In the genomic region with DNA sequence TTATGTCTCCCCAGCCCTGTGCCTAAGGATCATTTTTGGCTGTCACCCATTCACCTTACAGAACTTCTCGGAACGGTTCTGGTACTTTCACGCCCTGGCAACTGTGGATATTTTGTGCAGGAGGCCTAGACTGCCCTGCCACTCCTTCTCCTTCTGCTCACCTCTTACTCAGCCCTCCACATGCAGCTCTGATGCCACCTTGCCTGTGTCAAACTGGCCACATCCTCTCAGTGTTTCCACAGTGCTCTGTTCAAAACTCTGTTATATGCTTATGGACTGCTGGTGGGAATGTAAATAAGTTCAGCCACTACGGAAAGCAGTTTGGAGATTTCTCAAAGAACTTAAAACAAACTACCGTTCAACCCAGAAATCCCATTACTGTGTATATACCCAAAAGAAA, we compare ENCODE assay signal across 24 cellular contexts.
A peak's percentile ranks its signal among the peaks of the same experiment; 100 is the strongest.
DNase-seq lines count a peak whose midpoint lies in the region; ATAC-seq lines count a peak whose summit lies in the region.
"Had no signal": no experiment of that assay in that cellular context is flagged by ENCODE, and none has a peak within 500 bp of the region (broad histone marks: within the 10 kb centered on the region; RNA-seq: fewer than 3 reads in every experiment).

No MANE protein-coding gene starts in this region.

- peaks cover 9% of the 10 kb centered on the region for H3K36me3 Mint-ChIP-seq in activated naive CD4-positive, alpha-beta T cell treated with anti-CD3 and anti-CD28 coated beads, Interleukin-2, amount 50 U/mL, for 24 hours
- peaks cover 22% of the 10 kb centered on the region for H3K36me3 Mint-ChIP-seq in activated naive CD4-positive, alpha-beta T cell treated with anti-CD3 and anti-CD28 coated beads, Interleukin-2, amount 10 ng/mL, durations not matched to agents 7 days and 5 days
- H3K36me3 Mint-ChIP-seq in T-cell (peaks cover 17% of the 10 kb centered on the region), T-helper 17 cell (ENCODE audit: low read depth) (peaks cover 2% of the 10 kb centered on the region)
- H3K36me3 Mint-ChIP-seq in activated naive CD8-positive, alpha-beta T cell treated with anti-CD3 and anti-CD28 coated beads, Interleukin-2, amount 50 U/mL, for 24 hours (ENCODE audit: low read depth) = peaks cover 9% of the 10 kb centered on the region
- H3K36me3 Mint-ChIP-seq in stimulated activated naive CD8-positive, alpha-beta T cell treated with anti-CD3 and anti-CD28 coated beads, Interleukin-15, Interleukin-2, amounts not matched to agents 100 ng/mL and 50 ng/mL, for 24 hours (ENCODE audit: low read depth) = peaks cover 14% of the 10 kb centered on the region

- no peaks in the 10 kb centered on the region for H3K27me3 ChIP-seq in mesendoderm (ENCODE audit: insufficient read depth, low read length, poor library complexity)
- H3K27me3 ChIP-seq: BLaER1 had no signal

- no peak overlapping the region for H3K4me3 Mint-ChIP-seq in activated naive CD4-positive, alpha-beta T cell treated with anti-CD3 and anti-CD28 coated beads, Interleukin-2, amount 50 U/mL, for 24 hours
- H3K4me3 Mint-ChIP-seq in activated naive CD4-positive, alpha-beta T cell treated with anti-CD3 and anti-CD28 coated beads, Interleukin-2, amount 10 ng/mL, durations not matched to agents 7 days and 5 days = no peak overlapping the region
- no peak overlapping the region for H3K4me3 Mint-ChIP-seq in T-cell
- H3K4me3 Mint-ChIP-seq in activated naive CD8-positive, alpha-beta T cell treated with anti-CD3 and anti-CD28 coated beads, Interleukin-2, amount 50 U/mL, for 24 hours = no peak overlapping the region
- no peak overlapping the region for H3K4me3 Mint-ChIP-seq in stimulated activated naive CD8-positive, alpha-beta T cell treated with anti-CD3 and anti-CD28 coated beads, Interleukin-15, Interleukin-2, amounts not matched to agents 100 ng/mL and 50 ng/mL, for 24 hours
- no peak overlapping the region for H3K4me3 Mint-ChIP-seq in T-helper 17 cell
- H3K4me3 Mint-ChIP-seq: CD8-positive, alpha-beta memory T cell had no signal

- POLR2A ChIA-PET in T-cell (lab: Charles Lee) = no interaction called here

- H3K27ac Mint-ChIP-seq in activated naive CD4-positive, alpha-beta T cell treated with anti-CD3 and anti-CD28 coated beads, Interleukin-2, amount 50 U/mL, for 24 hours = peak overlapping the region; percentile 83
- no peak overlapping the region for H3K27ac Mint-ChIP-seq in activated naive CD4-positive, alpha-beta T cell treated with anti-CD3 and anti-CD28 coated beads, Interleukin-2, amount 10 ng/mL, durations not matched to agents 7 days and 5 days
- H3K27ac Mint-ChIP-seq in T-cell (peak overlapping the region; percentile 79 to 83), T-helper 17 cell (no peak overlapping the region)
- no peak overlapping the region for H3K27ac Mint-ChIP-seq in activated naive CD8-positive, alpha-beta T cell treated with anti-CD3 and anti-CD28 coated beads, Interleukin-2, amount 50 U/mL, for 24 hours
- peak overlapping the region; percentile 5 for H3K27ac Mint-ChIP-seq in stimulated activated naive CD8-positive, alpha-beta T cell treated with anti-CD3 and anti-CD28 coated beads, Interleukin-15, Interleukin-2, amounts not matched to agents 100 ng/mL and 50 ng/mL, for 24 hours

- H3K9me3 ChIP-seq in T-helper 17 cell (ENCODE audit: control insufficient read depth, low read length, poor library complexity, severe bottlenecking) = no peaks in the 10 kb centered on the region
- H3K9me3 ChIP-seq: BLaER1 had no signal

- H2AK5ac ChIP-seq in mesendoderm (ENCODE audit: low read length) = no peak overlapping the region

- H4K8ac ChIP-seq in mesendoderm (ENCODE audit: low read depth, low read length) = no peak overlapping the region

- no peak overlapping the region for H4K5ac ChIP-seq in mesendoderm (ENCODE audit: low read length)

- H3K27me3 Mint-ChIP-seq in activated naive CD4-positive, alpha-beta T cell treated with anti-CD3 and anti-CD28 coated beads, Interleukin-2, amount 50 U/mL, for 24 hours = no peaks in the 10 kb centered on the region
- H3K27me3 Mint-ChIP-seq in activated naive CD4-positive, alpha-beta T cell treated with anti-CD3 and anti-CD28 coated beads, Interleukin-2, amount 10 ng/mL, durations not matched to agents 7 days and 5 days = no peaks in the 10 kb centered on the region
- H3K27me3 Mint-ChIP-seq in T-cell = no peaks in the 10 kb centered on the region
- H3K27me3 Mint-ChIP-seq in activated naive CD8-positive, alpha-beta T cell treated with anti-CD3 and anti-CD28 coated beads, Interleukin-2, amount 50 U/mL, for 24 hours = no peaks in the 10 kb centered on the region
- no peaks in the 10 kb centered on the region for H3K27me3 Mint-ChIP-seq in stimulated activated naive CD8-positive, alpha-beta T cell treated with anti-CD3 and anti-CD28 coated beads, Interleukin-15, Interleukin-2, amounts not matched to agents 100 ng/mL and 50 ng/mL, for 24 hours
- H3K27me3 Mint-ChIP-seq in T-helper 17 cell = no peaks in the 10 kb centered on the region
- H3K27me3 Mint-ChIP-seq: CD8-positive, alpha-beta memory T cell had no signal

- no peak overlapping the region for H3K4me2 ChIP-seq in mesendoderm (ENCODE audit: low read length)
- H3K4me2 ChIP-seq: BLaER1, KMS-11, PC-9 had no signal

- H3K9ac ChIP-seq in mesendoderm (ENCODE audit: low read length) = no peak overlapping the region
- H3K9ac ChIP-seq: BLaER1, KMS-11 had no signal

- H3K56ac ChIP-seq in mesendoderm (ENCODE audit: low read length) = no peak overlapping the region

- no peaks in the 10 kb centered on the region for H3K9me3 Mint-ChIP-seq in activated naive CD4-positive, alpha-beta T cell treated with anti-CD3 and anti-CD28 coated beads, Interleukin-2, amount 50 U/mL, for 24 hours
- H3K9me3 Mint-ChIP-seq in activated naive CD4-positive, alpha-beta T cell treated with anti-CD3 and anti-CD28 coated beads, Interleukin-2, amount 10 ng/mL, durations not matched to agents 7 days and 5 days = no peaks in the 10 kb centered on the region
- no peaks in the 10 kb centered on the region for H3K9me3 Mint-ChIP-seq in T-cell
- H3K9me3 Mint-ChIP-seq in activated naive CD8-positive, alpha-beta T cell treated with anti-CD3 and anti-CD28 coated beads, Interleukin-2, amount 50 U/mL, for 24 hours = no peaks in the 10 kb centered on the region
- H3K9me3 Mint-ChIP-seq in stimulated activated naive CD8-positive, alpha-beta T cell treated with anti-CD3 and anti-CD28 coated beads, Interleukin-15, Interleukin-2, amounts not matched to agents 100 ng/mL and 50 ng/mL, for 24 hours = no peaks in the 10 kb centered on the region
- H3K9me3 Mint-ChIP-seq: CD8-positive, alpha-beta memory T cell had no signal

- H3K79me1 ChIP-seq in mesendoderm (ENCODE audit: low read length) = no peaks in the 10 kb centered on the region

- CTCF ChIA-PET in activated naive CD4-positive, alpha-beta T cell treated with anti-CD3 and anti-CD28 coated beads, Interleukin-2, amount 10 ng/mL, durations not matched to agents 7 days and 5 days (lab: Charles Lee) = interaction anchor here (1.8 kb wide), 1 partner anchor 8 kb away, joined by 3 read pairs; no protein-coding TSS in a partner anchor
- CTCF ChIA-PET in T-cell (lab: Charles Lee) = interaction anchor here in 1 of 2 donors (0.6 kb wide), 1 partner anchor 360 kb away, joined by 3 read pairs; no protein-coding TSS in a partner anchor

- no peak overlapping the region for H3K23ac ChIP-seq in mesendoderm (ENCODE audit: low read length)

- H3K4me1 ChIP-seq in mesendoderm (ENCODE audit: control insufficient read depth, low read depth, low read length) = no peaks in the 10 kb centered on the region
- H3K4me1 ChIP-seq: BLaER1 had no signal

- H2BK5ac ChIP-seq in mesendoderm (ENCODE audit: low read length) = no peak overlapping the region

- peak; percentile 49 to 74 (median 63) for ATAC-seq in T-cell (replicated peaks in 1 of 4)
- peak; percentile 36 for ATAC-seq in activated naive CD8-positive, alpha-beta T cell treated with anti-CD3 and anti-CD28 coated beads, Interleukin-2, amount 50 U/mL, for 24 hours
- ATAC-seq in GM18520 (IDR thresholded peaks at IDR 0.05; ENCODE audit: unreplicated experiment) = no peak
- ATAC-seq in T-helper 17 cell = no peak

- no peak overlapping the region for H3K4ac ChIP-seq in mesendoderm (ENCODE audit: low read depth, low read length)

- no peak overlapping the region for H3K18ac ChIP-seq in mesendoderm (ENCODE audit: low read length)

- H3K27ac ChIP-seq in mesendoderm (ENCODE audit: low read depth, low read length) = no peak overlapping the region
- H3K27ac ChIP-seq: BLaER1, KMS-11, PC-9 had no signal

- no peak for DNase-seq in activated naive CD4-positive, alpha-beta T cell treated with anti-CD3 and anti-CD28 coated beads, Interleukin-2, amount 10 ng/mL, durations not matched to agents 7 days and 5 days
- DNase-seq in T-cell (no peak), mesendoderm (no peak), T-helper 17 cell (no peak)
- no peak for DNase-seq in activated naive CD8-positive, alpha-beta T cell treated with anti-CD3 and anti-CD28 coated beads, Interleukin-2, amount 50 U/mL, for 24 hours
- DNase-seq: Calu3; CD8-positive, alpha-beta memory T cell; DMS153; H7; IMR-90; NCI-H1092 treated with DMSO at 0.1 percent for 48 hours; NCI-H1436 treated with DMSO at 0.1 percent for 48 hours; NCI-H1930; NCI-H2227 treated with DMSO at 0.1 percent for 48 hours; NCI-H510A; NCI-H748 treated with DMSO at 0.1 percent for 48 hours; PC-9; RPMI8226; SHP77 had no signal

- H3K36me3 ChIP-seq in mesendoderm (ENCODE audit: control insufficient read depth, insufficient read depth, low read length) = no peaks in the 10 kb centered on the region
- H3K36me3 ChIP-seq: BLaER1 had no signal

- H3K79me2 ChIP-seq in mesendoderm (ENCODE audit: control insufficient read depth, insufficient read depth, low read length) = no peaks in the 10 kb centered on the region

- H3K4me3 ChIP-seq in mesendoderm (ENCODE audit: low read length) = no peak overlapping the region
- H3K4me3 ChIP-seq: BLaER1, PC-9 had no signal

- no CpG with 5 or more reads among the region's 5 CpGs for WGBS in mesendoderm (ENCODE audit: extremely low coverage, insufficient coverage, low lambda C conversion rate)

- H3K4me1 Mint-ChIP-seq in activated naive CD4-positive, alpha-beta T cell treated with anti-CD3 and anti-CD28 coated beads, Interleukin-2, amount 50 U/mL, for 24 hours = peaks cover 83% of the 10 kb centered on the region
- peaks cover 13% of the 10 kb centered on the region for H3K4me1 Mint-ChIP-seq in activated naive CD4-positive, alpha-beta T cell treated with anti-CD3 and anti-CD28 coated beads, Interleukin-2, amount 10 ng/mL, durations not matched to agents 7 days and 5 days
- H3K4me1 Mint-ChIP-seq in T-cell (peaks cover 65 to 83% (median 77%) of the 10 kb centered on the region in 3 donors), T-helper 17 cell (peaks cover 39% of the 10 kb centered on the region)
- H3K4me1 Mint-ChIP-seq in activated naive CD8-positive, alpha-beta T cell treated with anti-CD3 and anti-CD28 coated beads, Interleukin-2, amount 50 U/mL, for 24 hours = peaks cover 56% of the 10 kb centered on the region
- H3K4me1 Mint-ChIP-seq in stimulated activated naive CD8-positive, alpha-beta T cell treated with anti-CD3 and anti-CD28 coated beads, Interleukin-15, Interleukin-2, amounts not matched to agents 100 ng/mL and 50 ng/mL, for 24 hours (ENCODE audit: low read depth) = peaks cover 60% of the 10 kb centered on the region

- no peak overlapping the region for H2BK15ac ChIP-seq in mesendoderm (replicated peaks; ENCODE audit: low read depth)

- H2BK120ac ChIP-seq in mesendoderm (ENCODE audit: low read depth, low read length) = no peak overlapping the region

Comparison
In these comparisons a context has a peak if more than half of its experiments do, and no peak if none do; other contexts are left out.
1. H3K27ac Mint-ChIP-seq: peak in activated naive CD4-positive, alpha-beta T cell treated with anti-CD3 and anti-CD28 coated beads, Interleukin-2, amount 50 U/mL, for 24 hours (single experiment), T-cell (2 of 2) and stimulated activated naive CD8-positive, alpha-beta T cell treated with anti-CD3 and anti-CD28 coated beads, Interleukin-15, Interleukin-2, amounts not matched to agents 100 ng/mL and 50 ng/mL, for 24 hours (single experiment); none in activated naive CD4-positive, alpha-beta T cell treated with anti-CD3 and anti-CD28 coated beads, Interleukin-2, amount 10 ng/mL, durations not matched to agents 7 days and 5 days (single experiment), activated naive CD8-positive, alpha-beta T cell treated with anti-CD3 and anti-CD28 coated beads, Interleukin-2, amount 50 U/mL, for 24 hours (single experiment) and T-helper 17 cell (single experiment).
2. ATAC-seq: peak in T-cell (4 of 4) and activated naive CD8-positive, alpha-beta T cell treated with anti-CD3 and anti-CD28 coated beads, Interleukin-2, amount 50 U/mL, for 24 hours (single experiment); none in GM18520 (single experiment) and T-helper 17 cell (single experiment).